ENCODE assay signal across 16 cellular contexts in genomic region chr17:21392257-21392656, GRCh38. TPM values are rescaled to one million over a fixed set of nuclear protein-coding genes. Genes with fewer than 3 reads are reported as not detected.
DNase-seq lines count a peak whose midpoint lies in the region; ATAC-seq lines count a peak whose summit lies in the region.
"Had no signal": no experiment of that assay in that cellular context is flagged by ENCODE, and none has a peak within 500 bp of the region (broad histone marks: within the 10 kb centered on the region; RNA-seq: fewer than 3 reads in every experiment).

No MANE protein-coding gene starts in this region.

- peaks cover 16 to 85% (median 79%) of the 10 kb centered on the region in 10 experiments for H3K4me1 ChIP-seq in BLaER1 treated with 17β-estradiol and CSF1 and Interleukin-3, amounts not matched to agents 10 nM and 100 nM
- H3K4me1 ChIP-seq: HAP-1 had no signal

- DNase-seq in NCI-H2171 treated with DMSO at 0.1 percent for 48 hours (lab: John Stamatoyannopoulos, UW) = peak; percentile 19
- no peak for DNase-seq in NCI-H2171 (lab: John Stamatoyannopoulos, UW)
- peak; percentile 88 to 98 for DNase-seq in NCI-H524 (lab: John Stamatoyannopoulos, UW)
- DNase-seq in myocyte (ENCODE audit: low read depth) = peak; percentile 56
- DNase-seq in stimulated activated naive CD8-positive, alpha-beta T cell treated with anti-CD3 and anti-CD28 coated beads, Interleukin-15, amount 100 ng/mL, for 72 hours = no peak
- DNase-seq: ACHN; CD4-positive, alpha-beta memory T cell; DND-41; GDM1; GOT3; HFFc6 had no signal

- no peaks in the 10 kb centered on the region for H3K9me3 ChIP-seq in BLaER1 treated with 17β-estradiol and CSF1 and Interleukin-3, amounts not matched to agents 10 nM and 100 nM (replicated peaks in 1 of 11)
- H3K9me3 ChIP-seq: HAP-1 had no signal

- peak overlapping the region in 3 of 11 experiments; percentile 27 to 48 (median 47); a peak in 3 of 22 replicates for H3K9ac ChIP-seq in BLaER1 treated with 17β-estradiol and CSF1 and Interleukin-3, amounts not matched to agents 10 nM and 100 nM

- H3K27ac ChIP-seq in BLaER1 treated with 17β-estradiol and CSF1 and Interleukin-3, amounts not matched to agents 10 nM and 100 nM = peak overlapping the region in 5 of 11 experiments; percentile 1 to 45 (median 11); a peak in 3 of 22 replicates
- H3K27ac ChIP-seq: C4-2B had no signal

- H4K20me1 ChIP-seq in BLaER1 treated with 17β-estradiol and CSF1 and Interleukin-3, amounts not matched to agents 10 nM and 100 nM = peaks cover 0 to 100% (median 34%) of the 10 kb centered on the region in 11 experiments; a peak in 16 of 22 replicates

- H3K36me3 ChIP-seq in BLaER1 treated with 17β-estradiol and CSF1 and Interleukin-3, amounts not matched to agents 10 nM and 100 nM = peaks cover 0 to 57% (median 0%) of the 10 kb centered on the region in 11 experiments; a peak in 10 of 22 replicates
- H3K36me3 ChIP-seq: HAP-1 had no signal

- H3K27ac Mint-ChIP-seq in stimulated activated naive CD8-positive, alpha-beta T cell treated with anti-CD3 and anti-CD28 coated beads, Interleukin-15, amount 100 ng/mL, for 72 hours = no peak overlapping the region
- H3K27ac Mint-ChIP-seq: CD4-positive, alpha-beta memory T cell; HFFc6 had no signal

- H3K4me3 ChIP-seq in BLaER1 treated with 17β-estradiol and CSF1 and Interleukin-3, amounts not matched to agents 10 nM and 100 nM = no peak overlapping the region
- H3K4me3 ChIP-seq: HAP-1 had no signal

- H3K4me3 Mint-ChIP-seq in stimulated activated naive CD8-positive, alpha-beta T cell treated with anti-CD3 and anti-CD28 coated beads, Interleukin-15, amount 100 ng/mL, for 72 hours = no peak overlapping the region
- H3K4me3 Mint-ChIP-seq: CD4-positive, alpha-beta memory T cell; HFFc6 had no signal

- no peaks in the 10 kb centered on the region for H3K9me3 Mint-ChIP-seq in stimulated activated naive CD8-positive, alpha-beta T cell treated with anti-CD3 and anti-CD28 coated beads, Interleukin-15, amount 100 ng/mL, for 72 hours
- H3K9me3 Mint-ChIP-seq: CD4-positive, alpha-beta memory T cell; HFFc6 had no signal

- peaks cover 8% of the 10 kb centered on the region for H3K27me3 Mint-ChIP-seq in stimulated activated naive CD8-positive, alpha-beta T cell treated with anti-CD3 and anti-CD28 coated beads, Interleukin-15, amount 100 ng/mL, for 72 hours

- H3K27me3 ChIP-seq in BLaER1 treated with 17β-estradiol and CSF1 and Interleukin-3, amounts not matched to agents 10 nM and 100 nM = no peaks in the 10 kb centered on the region

- ATAC-seq in HG02970 (IDR thresholded peaks at IDR 0.05; ENCODE audit: low FRiP score, unreplicated experiment) (no peak), HG03354 (IDR thresholded peaks at IDR 0.05; ENCODE audit: poor library complexity, severe bottlenecking, unreplicated experiment) (no peak)
- no peak for ATAC-seq in stimulated activated naive CD8-positive, alpha-beta T cell treated with anti-CD3 and anti-CD28 coated beads, Interleukin-15, amount 100 ng/mL, for 72 hours

- H3K4me1 Mint-ChIP-seq in stimulated activated naive CD8-positive, alpha-beta T cell treated with anti-CD3 and anti-CD28 coated beads, Interleukin-15, amount 100 ng/mL, for 72 hours = peaks cover 6% of the 10 kb centered on the region
- H3K4me1 Mint-ChIP-seq: CD4-positive, alpha-beta memory T cell had no signal

- H3K4me2 ChIP-seq in BLaER1 treated with 17β-estradiol and CSF1 and Interleukin-3, amounts not matched to agents 10 nM and 100 nM = peak overlapping the region; percentile 28 to 90 (median 81); a peak in 21 of 22 replicates

RNA-seq across cellular contexts. Expression of gene KCNJ12, which starts 16.1 kb away (rescaled TPM):
- total RNA-seq in myocyte = 14.6 and 15.4 TPM in 2 replicates
- polyA plus RNA-seq in myocyte (2012) = 3.7 TPM
- total RNA-seq: CD4-positive, alpha-beta memory T cell; HFFc6 had no signal
- polyA plus RNA-seq: CD4-positive, alpha-beta memory T cell had no signal

Comparison
In these comparisons a context has a peak if more than half of its experiments do, and no peak if none do; other contexts are left out.
1. DNase-seq: peak in NCI-H2171 treated with DMSO at 0.1 percent for 48 hours (single experiment), NCI-H524 (2 of 2) and myocyte (single experiment); none in NCI-H2171 (single experiment) and stimulated activated naive CD8-positive, alpha-beta T cell treated with anti-CD3 and anti-CD28 coated beads, Interleukin-15, amount 100 ng/mL, for 72 hours (0 of 2).